In the genomic region with DNA sequence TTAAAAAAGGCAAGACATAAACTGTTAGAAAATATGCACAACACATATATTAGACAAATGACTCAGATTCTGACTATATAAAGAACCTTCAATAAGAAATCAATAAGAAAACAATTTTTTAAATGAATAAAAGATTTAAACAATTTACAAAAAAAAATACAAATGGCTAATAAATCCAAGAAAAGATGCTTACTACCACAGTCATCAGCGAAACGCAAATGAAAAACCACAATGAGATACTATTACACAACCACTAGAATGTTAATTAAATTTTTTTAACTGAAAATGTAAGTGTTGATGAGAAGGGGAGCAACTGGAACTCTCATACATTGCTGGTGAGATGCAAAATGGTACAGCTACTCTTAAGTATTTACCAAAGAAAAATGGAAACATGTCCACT, we compare ENCODE assay signal across 30 cellular contexts.
"Had no signal": no experiment of that assay in that cellular context is flagged by ENCODE, and none has a peak within 500 bp of the region (broad histone marks: within the 10 kb centered on the region; RNA-seq: fewer than 3 reads in every experiment).

No MANE protein-coding gene starts in this region.

- H3K4me1 ChIP-seq: ascending aorta had no signal

- DNase-seq: activated B cell treated with CpG ODN at 0.5 μM for 24 hours; activated CD4-positive, alpha-beta memory T cell treated with anti-CD3 and anti-CD28 coated beads, Interleukin-2, amount 10 ng/mL, durations not matched to agents 7 days and 5 days; activated CD4-positive, alpha-beta T cell treated with anti-CD3 and anti-CD28 coated beads for 36 hours; activated CD4-positive, alpha-beta T cell treated with anti-CD3 and anti-CD28 coated beads for 48 hours; activated CD4-positive, alpha-beta T cell treated with anti-CD3 and anti-CD28 coated beads, Interleukin-2, amount 10 ng/mL, durations not matched to agents 7 days and 5 days; activated CD4-positive, alpha-beta T cell treated with anti-CD3 and anti-CD28 coated beads, Interleukin-2, amount 50 U/mL, for 48 hours; activated CD4-positive, CD25-positive, alpha-beta regulatory T cell treated with anti-CD3 and anti-CD28 coated beads, Interleukin-2, amount 50 U/mL, for 72 hours; activated CD8-positive, alpha-beta memory T cell treated with anti-CD3 and anti-CD28 coated beads for 24 hours; activated CD8-positive, alpha-beta memory T cell treated with anti-CD3 and anti-CD28 coated beads, Interleukin-2, amount 10 ng/mL, durations not matched to agents 7 days and 5 days; activated CD8-positive, alpha-beta memory T cell treated with anti-CD3 and anti-CD28 coated beads, Interleukin-2, amount 50 U/mL, for 48 hours; activated CD8-positive, alpha-beta T cell treated with anti-CD3 and anti-CD28 coated beads, Interleukin-2, amount 10 ng/mL, durations not matched to agents 7 days and 5 days; activated effector memory CD4-positive, alpha-beta T cell treated with Interleukin-2 at 50 U/mL for 16 hours; activated gamma-delta T cell; activated naive CD4-positive, alpha-beta T cell treated with anti-CD3 and anti-CD28 coated beads, Interleukin-2, amount 10 ng/mL, durations not matched to agents 7 days and 5 days; activated naive CD4-positive, alpha-beta T cell treated with Interleukin-2 at 50 U/mL for 16 hours; activated naive CD8-positive, alpha-beta T cell treated with anti-CD3 and anti-CD28 coated beads, Interleukin-2, amount 10 ng/mL, durations not matched to agents 7 days and 5 days; activated naive CD8-positive, alpha-beta T cell treated with anti-CD3 and anti-CD28 coated beads, Interleukin-2, amount 50 U/mL, for 24 hours; activated T-cell treated with anti-CD3 and anti-CD28 coated beads, Interleukin-2, amount 50 U/mL, for 24 hours; activated T-cell treated with anti-CD3 and anti-CD28 coated beads, Interleukin-2, amount 50 U/mL, for 48 hours; amygdala; anterior cingulate cortex; caudate nucleus; cerebellar nuclear complex; T-helper 1 cell; T-helper 2 cell; T-helper 9 cell had no signal

- FAIRE-seq: bronchial epithelial cell had no signal

- H3K36me3 ChIP-seq: ascending aorta, cardiac muscle cell had no signal

- H3K4me3 ChIP-seq: ascending aorta, cardiac muscle cell had no signal

- H3K9me3 ChIP-seq: ascending aorta had no signal

- H3K27ac ChIP-seq: ascending aorta, cardiac muscle cell, VCaP had no signal

- ATAC-seq: activated CD4-positive, alpha-beta T cell treated with anti-CD3 and anti-CD28 coated beads for 36 hours; activated CD8-positive, alpha-beta memory T cell treated with anti-CD3 and anti-CD28 coated beads, Interleukin-2, amount 10 ng/mL, durations not matched to agents 7 days and 5 days; activated CD8-positive, alpha-beta T cell treated with anti-CD3 and anti-CD28 coated beads, Interleukin-2, amount 10 ng/mL, durations not matched to agents 7 days and 5 days; activated naive CD8-positive, alpha-beta T cell treated with anti-CD3 and anti-CD28 coated beads, Interleukin-2, amount 50 U/mL, for 24 hours had no signal

- H3K27me3 ChIP-seq: ascending aorta, cardiac muscle cell had no signal
